In genomic region chr1:8247821-8248436, GRCh38 we compare ENCODE assay signal across 18 cellular contexts.
"Had no signal": no experiment of that assay in that cellular context is flagged by ENCODE, and none has a peak within 500 bp of the region (broad histone marks: within the 10 kb centered on the region; RNA-seq: fewer than 3 reads in every experiment).

No MANE protein-coding gene starts in this region.

- H3K27ac ChIP-seq: adrenal gland, epithelial cell of prostate, foreskin keratinocyte, ovary, SK-N-MC, upper lobe of left lung had no signal

- ATAC-seq: activated naive CD4-positive, alpha-beta T cell treated with anti-CD3 and anti-CD28 coated beads, Interleukin-2, amount 50 U/mL, for 72 hours; foreskin keratinocyte; left ventricle myocardium superior; naive thymus-derived CD4-positive, alpha-beta T cell had no signal

- H3K36me3 ChIP-seq: adrenal gland, ovary, upper lobe of left lung had no signal

- H3K4me3 ChIP-seq: adrenal gland, ovary, SK-N-MC, upper lobe of left lung had no signal

- H3K27ac Mint-ChIP-seq: activated naive CD4-positive, alpha-beta T cell treated with anti-CD3 and anti-CD28 coated beads, Interleukin-2, amount 50 U/mL, for 72 hours; memory B cell; naive thymus-derived CD4-positive, alpha-beta T cell; stimulated activated naive CD8-positive, alpha-beta T cell treated with anti-CD3 and anti-CD28 coated beads, Interleukin-15, Interleukin-2, amounts not matched to agents 100 ng/mL and 50 ng/mL, for 24 hours had no signal

- H3K36me3 Mint-ChIP-seq: activated naive CD4-positive, alpha-beta T cell treated with anti-CD3 and anti-CD28 coated beads, Interleukin-2, amount 50 U/mL, for 72 hours; memory B cell; naive thymus-derived CD4-positive, alpha-beta T cell had no signal

- DNase-seq: activated CD4-positive, alpha-beta T cell treated with anti-CD3 and anti-CD28 coated beads, Interleukin-2, amount 50 U/mL, for 4 hours; activated gamma-delta T cell treated with Interleukin-2 at 50 U/mL for 16 hours; adrenal gland; foreskin keratinocyte; glutamatergic neuron; left ventricle myocardium superior; naive thymus-derived CD4-positive, alpha-beta T cell; ovary; stimulated activated CD4-positive, alpha-beta T cell treated with anti-CD3 and anti-CD28 coated beads, Interleukin-12 subunit alpha, Interleukin-12 subunit beta, amount 100 ng/mL, for 4 hours; stimulated activated CD4-positive, alpha-beta T cell treated with anti-CD3 and anti-CD28 coated beads, Interleukin-1b, Interleukin-23, amount 100 ng/mL, for 48 hours; upper lobe of left lung had no signal

- H3K4me1 Mint-ChIP-seq: memory B cell had no signal

- H3K9me3 Mint-ChIP-seq: activated naive CD4-positive, alpha-beta T cell treated with anti-CD3 and anti-CD28 coated beads, Interleukin-2, amount 50 U/mL, for 72 hours; memory B cell; naive thymus-derived CD4-positive, alpha-beta T cell; stimulated activated naive CD8-positive, alpha-beta T cell treated with anti-CD3 and anti-CD28 coated beads, Interleukin-15, Interleukin-2, amounts not matched to agents 100 ng/mL and 50 ng/mL, for 24 hours had no signal

- FAIRE-seq: astrocyte, keratinocyte had no signal

- H3K27me3 ChIP-seq: adrenal gland, foreskin keratinocyte, ovary, upper lobe of left lung had no signal

- H3K4me1 ChIP-seq: adrenal gland, foreskin keratinocyte, upper lobe of left lung had no signal

- H3K9me3 ChIP-seq: adrenal gland, ovary, upper lobe of left lung had no signal

- H3K27me3 Mint-ChIP-seq: memory B cell; stimulated activated naive CD8-positive, alpha-beta T cell treated with anti-CD3 and anti-CD28 coated beads, Interleukin-15, Interleukin-2, amounts not matched to agents 100 ng/mL and 50 ng/mL, for 24 hours had no signal

- H3K4me3 Mint-ChIP-seq: memory B cell; naive thymus-derived CD4-positive, alpha-beta T cell; stimulated activated naive CD8-positive, alpha-beta T cell treated with anti-CD3 and anti-CD28 coated beads, Interleukin-15, Interleukin-2, amounts not matched to agents 100 ng/mL and 50 ng/mL, for 24 hours had no signal
